40 cellular contexts compared by ENCODE assay signal in the genomic region with DNA sequence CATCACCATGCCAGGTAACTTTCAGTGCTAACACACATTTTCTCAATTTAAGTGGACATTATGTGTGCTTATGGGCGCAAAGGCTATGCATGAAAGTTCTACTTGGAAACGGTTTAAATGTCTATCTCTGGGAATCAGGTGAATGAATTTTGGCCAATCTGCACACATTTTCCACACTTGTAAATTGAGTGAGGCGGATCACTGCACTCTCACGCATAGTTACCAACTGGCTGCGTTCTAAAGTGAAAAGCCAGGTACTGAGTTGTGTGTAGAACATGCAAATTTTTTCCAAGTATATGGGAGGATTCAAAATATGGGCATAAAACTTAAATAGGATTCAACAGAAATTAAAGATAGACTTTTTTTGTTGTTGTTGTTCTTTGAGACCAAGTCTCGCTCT.
"Had no signal": no experiment of that assay in that cellular context is flagged by ENCODE, and none has a peak within 500 bp of the region (broad histone marks: within the 10 kb centered on the region; RNA-seq: fewer than 3 reads in every experiment).

No MANE protein-coding gene starts in this region.

- H3K27me3 ChIP-seq: adrenal gland, ascending aorta, body of pancreas, brain microvascular endothelial cell, breast epithelium, cardiac muscle cell had no signal

- FAIRE-seq: astrocyte, bronchial epithelial cell had no signal

- H3K4me3 ChIP-seq: adrenal gland, ascending aorta, body of pancreas, breast epithelium, cardiac muscle cell had no signal

- H3K9me3 ChIP-seq: adrenal gland, ascending aorta, body of pancreas, breast epithelium had no signal

- H3K27ac Mint-ChIP-seq: activated naive CD4-positive, alpha-beta T cell treated with anti-CD3 and anti-CD28 coated beads for 36 hours; activated naive CD4-positive, alpha-beta T cell treated with anti-CD3 and anti-CD28 coated beads, Interleukin-2, amount 10 ng/mL, durations not matched to agents 7 days and 5 days; activated naive CD4-positive, alpha-beta T cell treated with anti-CD3 and anti-CD28 coated beads, Interleukin-2, amount 50 U/mL, for 24 hours; activated naive CD4-positive, alpha-beta T cell treated with anti-CD3 and anti-CD28 coated beads, Interleukin-2, amount 50 U/mL, for 72 hours; activated naive CD8-positive, alpha-beta T cell; activated naive CD8-positive, alpha-beta T cell treated with anti-CD3 and anti-CD28 coated beads for 36 hours; activated naive CD8-positive, alpha-beta T cell treated with anti-CD3 and anti-CD28 coated beads, Interleukin-2, amount 10 ng/mL, durations not matched to agents 7 days and 5 days; activated naive CD8-positive, alpha-beta T cell treated with anti-CD3 and anti-CD28 coated beads, Interleukin-2, amount 50 U/mL, for 24 hours; activated T-cell treated with anti-CD3 and anti-CD28 coated beads, Interleukin-2, amount 50 U/mL, for 24 hours; activated T-cell treated with anti-CD3 and anti-CD28 coated beads, Interleukin-2, amount 50 U/mL, for 72 hours; activated T-helper 1 cell treated with anti-CD3 and anti-CD28 coated beads, Interleukin-12 subunit alpha, Interleukin-12 subunit beta, Interleukin-2, Interleukin-4 antibody, amounts not matched to agents 30 ng/mL and 10 ng/mL and 1 ng/mL, durations not matched to agents 14 hours and 24 hours and 36 hours; activated T-helper 17 cell treated with anti-CD3 and anti-CD28 coated beads, Interleukin-2, amount 50 U/mL, for 72 hours; activated T-helper 2 cell treated with anti-CD3 and anti-CD28 coated beads, Interferon-gamma antibody, Interleukin-2, Interleukin-4, amounts not matched to agents 10 μg/mL and 5 μg/mL and 100 μg/mL, durations not matched to agents 14 hours and 24 hours and 36 hours; brain had no signal

- H3K36me3 ChIP-seq: adrenal gland, ascending aorta, brain microvascular endothelial cell, breast epithelium, cardiac muscle cell had no signal

- H3K4me1 ChIP-seq: ascending aorta had no signal

- H3K9me3 Mint-ChIP-seq: activated naive CD4-positive, alpha-beta T cell treated with anti-CD3 and anti-CD28 coated beads for 36 hours; activated naive CD4-positive, alpha-beta T cell treated with anti-CD3 and anti-CD28 coated beads, Interleukin-2, amount 50 U/mL, for 24 hours; activated naive CD4-positive, alpha-beta T cell treated with anti-CD3 and anti-CD28 coated beads, Interleukin-2, amount 50 U/mL, for 72 hours; activated naive CD8-positive, alpha-beta T cell treated with anti-CD3 and anti-CD28 coated beads for 36 hours; activated T-cell treated with anti-CD3 and anti-CD28 coated beads, Interleukin-2, amount 50 U/mL, for 24 hours; activated T-cell treated with anti-CD3 and anti-CD28 coated beads, Interleukin-2, amount 50 U/mL, for 4 hours; activated T-cell treated with anti-CD3 and anti-CD28 coated beads, Interleukin-2, amount 50 U/mL, for 72 hours; activated T-helper 17 cell treated with anti-CD3 and anti-CD28 coated beads, Interleukin-2, amount 50 U/mL, for 72 hours; central memory CD8-positive, alpha-beta T cell had no signal

- H3K36me3 Mint-ChIP-seq: activated naive CD4-positive, alpha-beta T cell treated with anti-CD3 and anti-CD28 coated beads, Interleukin-2, amount 10 ng/mL, durations not matched to agents 7 days and 5 days; activated naive CD4-positive, alpha-beta T cell treated with anti-CD3 and anti-CD28 coated beads, Interleukin-2, amount 50 U/mL, for 24 hours; activated naive CD4-positive, alpha-beta T cell treated with anti-CD3 and anti-CD28 coated beads, Interleukin-2, amount 50 U/mL, for 72 hours; activated naive CD8-positive, alpha-beta T cell; activated naive CD8-positive, alpha-beta T cell treated with anti-CD3 and anti-CD28 coated beads for 36 hours; brain had no signal

- H3K27me3 Mint-ChIP-seq: activated naive CD4-positive, alpha-beta T cell treated with anti-CD3 and anti-CD28 coated beads, Interleukin-2, amount 50 U/mL, for 24 hours; activated naive CD8-positive, alpha-beta T cell; activated naive CD8-positive, alpha-beta T cell treated with anti-CD3 and anti-CD28 coated beads for 36 hours; activated naive CD8-positive, alpha-beta T cell treated with anti-CD3 and anti-CD28 coated beads, Interleukin-2, amount 50 U/mL, for 24 hours; activated T-cell treated with anti-CD3 and anti-CD28 coated beads, Interleukin-2, amount 50 U/mL, for 24 hours; activated T-helper 17 cell treated with anti-CD3 and anti-CD28 coated beads, Interleukin-2, amount 50 U/mL, for 72 hours; brain; central memory CD8-positive, alpha-beta T cell had no signal

- H3K27ac ChIP-seq: adrenal gland, ascending aorta, brain microvascular endothelial cell, breast epithelium, cardiac muscle cell had no signal

- ATAC-seq: activated naive CD4-positive, alpha-beta T cell treated with anti-CD3 and anti-CD28 coated beads, Interleukin-2, amount 50 U/mL, for 72 hours; activated naive CD8-positive, alpha-beta T cell treated with anti-CD3 and anti-CD28 coated beads, Interleukin-2, amount 50 U/mL, for 24 hours; activated T-cell treated with anti-CD3 and anti-CD28 coated beads, Interleukin-2, amount 50 U/mL, for 4 hours; activated T-cell treated with anti-CD3 and anti-CD28 coated beads, Interleukin-2, amount 50 U/mL, for 72 hours; activated T-helper 17 cell treated with anti-CD3 and anti-CD28 coated beads, Interleukin-2, amount 50 U/mL, for 72 hours; body of pancreas had no signal

- H3K4me1 Mint-ChIP-seq: activated naive CD4-positive, alpha-beta T cell treated with anti-CD3 and anti-CD28 coated beads, Interleukin-2, amount 50 U/mL, for 24 hours; activated T-helper 17 cell treated with anti-CD3 and anti-CD28 coated beads, Interleukin-2, amount 50 U/mL, for 72 hours; central memory CD8-positive, alpha-beta T cell had no signal

- DNase-seq: activated effector memory CD4-positive, alpha-beta T cell treated with Interleukin-2 at 50 U/mL for 16 hours; activated gamma-delta T cell; activated gamma-delta T cell treated with Interleukin-2 at 50 U/mL for 16 hours; activated naive CD4-positive, alpha-beta T cell; activated naive CD4-positive, alpha-beta T cell treated with anti-CD3 and anti-CD28 coated beads for 36 hours; activated naive CD4-positive, alpha-beta T cell treated with anti-CD3 and anti-CD28 coated beads, Interleukin-2, amount 10 ng/mL, durations not matched to agents 7 days and 5 days; activated naive CD4-positive, alpha-beta T cell treated with anti-CD3 and anti-CD28 coated beads, Interleukin-2, amount 50 U/mL, for 16 hours; activated naive CD4-positive, alpha-beta T cell treated with Interleukin-2 at 50 U/mL for 16 hours; activated naive CD8-positive, alpha-beta T cell treated with anti-CD3 and anti-CD28 coated beads for 36 hours; activated naive CD8-positive, alpha-beta T cell treated with anti-CD3 and anti-CD28 coated beads, Interleukin-2, amount 10 ng/mL, durations not matched to agents 7 days and 5 days; activated naive CD8-positive, alpha-beta T cell treated with anti-CD3 and anti-CD28 coated beads, Interleukin-2, amount 50 U/mL, for 24 hours; activated T-cell treated with anti-CD3 and anti-CD28 coated beads for 4 hours; activated T-cell treated with anti-CD3 and anti-CD28 coated beads, Interleukin-2, amount 50 U/mL, for 1 hour; activated T-cell treated with anti-CD3 and anti-CD28 coated beads, Interleukin-2, amount 50 U/mL, for 24 hours; activated T-cell treated with anti-CD3 and anti-CD28 coated beads, Interleukin-2, amount 50 U/mL, for 4 hours; activated T-cell treated with anti-CD3 and anti-CD28 coated beads, Interleukin-2, amount 50 U/mL, for 48 hours; activated T-cell treated with anti-CD3 and anti-CD28 coated beads, Interleukin-2, amount 50 U/mL, for 72 hours; adrenal gland; amniotic stem cell; amygdala; anterior cingulate cortex; aorta; body of pancreas; brain microvascular endothelial cell; caudate nucleus; central memory CD4-positive, alpha-beta T cell; cerebellar nuclear complex had no signal

- H3K4me3 Mint-ChIP-seq: activated naive CD4-positive, alpha-beta T cell treated with anti-CD3 and anti-CD28 coated beads for 36 hours; activated naive CD4-positive, alpha-beta T cell treated with anti-CD3 and anti-CD28 coated beads, Interleukin-2, amount 10 ng/mL, durations not matched to agents 7 days and 5 days; activated naive CD4-positive, alpha-beta T cell treated with anti-CD3 and anti-CD28 coated beads, Interleukin-2, amount 50 U/mL, for 24 hours; activated naive CD8-positive, alpha-beta T cell; activated naive CD8-positive, alpha-beta T cell treated with anti-CD3 and anti-CD28 coated beads for 36 hours; activated naive CD8-positive, alpha-beta T cell treated with anti-CD3 and anti-CD28 coated beads, Interleukin-2, amount 10 ng/mL, durations not matched to agents 7 days and 5 days; activated naive CD8-positive, alpha-beta T cell treated with anti-CD3 and anti-CD28 coated beads, Interleukin-2, amount 50 U/mL, for 24 hours; activated T-cell treated with anti-CD3 and anti-CD28 coated beads, Interleukin-2, amount 50 U/mL, for 24 hours; activated T-cell treated with anti-CD3 and anti-CD28 coated beads, Interleukin-2, amount 50 U/mL, for 4 hours; activated T-cell treated with anti-CD3 and anti-CD28 coated beads, Interleukin-2, amount 50 U/mL, for 72 hours; activated T-helper 1 cell treated with anti-CD3 and anti-CD28 coated beads, Interleukin-12 subunit alpha, Interleukin-12 subunit beta, Interleukin-2, Interleukin-4 antibody, amounts not matched to agents 30 ng/mL and 10 ng/mL and 1 ng/mL, durations not matched to agents 14 hours and 24 hours and 36 hours; activated T-helper 17 cell treated with anti-CD3 and anti-CD28 coated beads, Interleukin-2, amount 50 U/mL, for 72 hours; brain; central memory CD8-positive, alpha-beta T cell had no signal
